8 cellular contexts compared by ENCODE assay signal in genomic region chr7:106402898-106403297, GRCh38.
"Had no signal": no experiment of that assay in that cellular context is flagged by ENCODE, and none has a peak within 500 bp of the region (broad histone marks: within the 10 kb centered on the region; RNA-seq: fewer than 3 reads in every experiment).

No MANE protein-coding gene starts in this region.

- H3K4me3 Mint-ChIP-seq: GM23338, H9, HFFc6 had no signal

- H3K27ac Mint-ChIP-seq: GM23338, H9, HFFc6 had no signal

- ATAC-seq: GM23338, HCT116 had no signal

- DNase-seq: GM23248, GOT3, H7, H9, HCEC 1CT, HFFc6 had no signal
